In genomic region chrX:53305996-53306937, GRCh38 we compare ENCODE assay signal across 26 cellular contexts.
"Had no signal": no experiment of that assay in that cellular context is flagged by ENCODE, and none has a peak within 500 bp of the region (broad histone marks: within the 10 kb centered on the region; RNA-seq: fewer than 3 reads in every experiment).

No MANE protein-coding gene starts in this region.

- H3K4me2 ChIP-seq: smooth muscle cell had no signal

- H3K9ac ChIP-seq: parathyroid adenoma had no signal

- H3K27me3 ChIP-seq: brain microvascular endothelial cell, colonic mucosa, gastrocnemius medialis, neutrophil, sigmoid colon, testis, vagina had no signal

- ATAC-seq: activated naive CD8-positive, alpha-beta T cell treated with anti-CD3 and anti-CD28 coated beads, Interleukin-2, amount 50 U/mL, for 24 hours; effector memory CD8-positive, alpha-beta T cell; esophagus mucosa; gastrocnemius medialis; naive thymus-derived CD4-positive, alpha-beta T cell had no signal

- H3K79me2 ChIP-seq: parathyroid adenoma had no signal

- H3K36me3 ChIP-seq: brain microvascular endothelial cell, colonic mucosa, gastrocnemius medialis, neutrophil, sigmoid colon, vagina had no signal

- H2AFZ ChIP-seq: parathyroid adenoma had no signal

- H3K4me3 ChIP-seq: colonic mucosa, gastrocnemius medialis, sigmoid colon, smooth muscle cell, testis, vagina had no signal

- H3K9me3 ChIP-seq: colonic mucosa, gastrocnemius medialis, neutrophil, sigmoid colon, testis, vagina had no signal

- H3K4me1 ChIP-seq: colonic mucosa, gastrocnemius medialis, parathyroid adenoma, sigmoid colon, testis, vagina had no signal

- H3K27ac ChIP-seq: brain microvascular endothelial cell, colonic mucosa, gastrocnemius medialis, neutrophil, parathyroid adenoma, sigmoid colon, testis, vagina had no signal

- DNase-seq: activated CD4-positive, alpha-beta memory T cell treated with anti-CD3 and anti-CD28 coated beads, Interleukin-2, amount 10 ng/mL, durations not matched to agents 7 days and 5 days; activated CD4-positive, alpha-beta T cell treated with anti-CD3 and anti-CD28 coated beads for 48 hours; activated gamma-delta T cell; activated naive CD4-positive, alpha-beta T cell treated with anti-CD3 and anti-CD28 coated beads, Interleukin-2, amount 50 U/mL, for 16 hours; activated naive CD8-positive, alpha-beta T cell treated with anti-CD3 and anti-CD28 coated beads, Interleukin-2, amount 50 U/mL, for 24 hours; anterior cingulate cortex; brain microvascular endothelial cell; central memory CD4-positive, alpha-beta T cell; colonic mucosa; dorsolateral prefrontal cortex; effector memory CD8-positive, alpha-beta T cell; gastrocnemius medialis; left cardiac atrium; naive thymus-derived CD4-positive, alpha-beta T cell; sigmoid colon; stimulated activated CD4-positive, alpha-beta T cell treated with anti-CD3 and anti-CD28 coated beads, Interleukin-15, amount 100 ng/mL, for 24 hours; stimulated activated CD4-positive, alpha-beta T cell treated with anti-CD3 and anti-CD28 coated beads, Interleukin-2, amount 100 ng/mL, for 48 hours; stimulated activated naive CD4-positive, alpha-beta T cell; T-helper 2 cell; testis; trophoblast cell had no signal
